8 cellular contexts compared by ENCODE assay signal in the genomic region with DNA sequence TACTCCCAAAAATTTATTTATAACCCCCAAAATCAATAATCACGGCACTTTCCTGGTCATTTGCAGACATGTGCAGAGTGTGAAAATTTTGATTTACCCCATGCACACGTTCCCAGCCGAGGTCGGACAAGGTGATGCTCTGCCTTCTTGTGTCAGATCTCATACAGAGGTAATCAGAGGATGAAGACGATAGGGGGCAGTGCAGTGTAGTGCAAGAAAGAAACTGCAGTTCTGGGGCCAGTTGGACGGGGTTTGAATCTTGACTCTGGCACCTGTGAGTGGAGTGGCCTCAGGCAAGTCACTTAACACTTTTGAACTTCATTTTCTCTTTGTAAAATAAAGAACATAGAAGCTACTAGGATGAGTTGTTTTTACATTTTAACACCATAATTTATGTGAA.
DNase-seq lines count a peak whose midpoint lies in the region; ATAC-seq and TF ChIP-seq lines count a peak whose summit lies in the region.

No MANE protein-coding gene starts in this region.

- no peak overlapping the region for H3K27ac Mint-ChIP-seq in activated CD4-positive, alpha-beta memory T cell treated with anti-CD3 and anti-CD28 coated beads, Interleukin-2, amount 10 ng/mL, durations not matched to agents 7 days and 5 days

- no peak for TF ChIP-seq POLR2A in NB4 (IDR thresholded peaks at IDR 0.05; ENCODE audit: extremely low read depth, insufficient read length)

- POLR2A ChIA-PET in activated CD4-positive, alpha-beta memory T cell treated with anti-CD3 and anti-CD28 coated beads, Interleukin-2, amount 10 ng/mL, durations not matched to agents 7 days and 5 days (lab: Charles Lee): no interaction called here

- no peaks in the 10 kb centered on the region for H3K4me1 Mint-ChIP-seq in activated CD4-positive, alpha-beta memory T cell treated with anti-CD3 and anti-CD28 coated beads, Interleukin-2, amount 10 ng/mL, durations not matched to agents 7 days and 5 days

- DNase-seq in Right ventricle myocardium superior (no peak), left cardiac atrium (no peak), NB4 (ENCODE audit: low read depth) (peak; percentile 59), foreskin fibroblast (peak; percentile 12 to 58), GF-D8 (lab: John Stamatoyannopoulos, UW) (no peak)
- DNase-seq in activated CD4-positive, alpha-beta memory T cell treated with anti-CD3 and anti-CD28 coated beads, Interleukin-2, amount 10 ng/mL, durations not matched to agents 7 days and 5 days: peak; percentile 40
- DNase-seq in stimulated activated CD4-positive, alpha-beta T cell treated with anti-CD3 and anti-CD28 coated beads, Interleukin-4, amount 100 ng/mL, for 1 hour: peak; percentile 1

- H3K36me3 Mint-ChIP-seq in activated CD4-positive, alpha-beta memory T cell treated with anti-CD3 and anti-CD28 coated beads, Interleukin-2, amount 10 ng/mL, durations not matched to agents 7 days and 5 days (ENCODE audit: low read depth): no peaks in the 10 kb centered on the region

- peak; percentile 56 for ATAC-seq in Right ventricle myocardium superior (ENCODE audit: poor library complexity)
- no peak for ATAC-seq in left cardiac atrium
- no peak for ATAC-seq in HG03571 (IDR thresholded peaks at IDR 0.05; ENCODE audit: unreplicated experiment)

- TF ChIP-seq CTCF in NB4 (IDR thresholded peaks at IDR 0.05; ENCODE audit: low read depth, low read length) (peak; percentile 59), foreskin fibroblast (IDR thresholded peaks at IDR 0.05; ENCODE audit: low read depth, low read length) (peak; percentile 43)

- no peak overlapping the region for H3K4me3 ChIP-seq in NB4 (ENCODE audit: low read depth, low read length)
- no peak overlapping the region for H3K4me3 ChIP-seq in foreskin fibroblast (ENCODE audit: low read depth in 1 of 2, low read length in 2 of 2)

- intact Hi-C loops in Right ventricle myocardium superior (cut with DNase I) (no loop called here), left cardiac atrium (cut with DNase I) (no loop called here)

- H3K27me3 Mint-ChIP-seq in activated CD4-positive, alpha-beta memory T cell treated with anti-CD3 and anti-CD28 coated beads, Interleukin-2, amount 10 ng/mL, durations not matched to agents 7 days and 5 days: peaks cover 7% of the 10 kb centered on the region

- H3K9me3 Mint-ChIP-seq in activated CD4-positive, alpha-beta memory T cell treated with anti-CD3 and anti-CD28 coated beads, Interleukin-2, amount 10 ng/mL, durations not matched to agents 7 days and 5 days: no peaks in the 10 kb centered on the region

- no peak overlapping the region for H3K4me3 Mint-ChIP-seq in activated CD4-positive, alpha-beta memory T cell treated with anti-CD3 and anti-CD28 coated beads, Interleukin-2, amount 10 ng/mL, durations not matched to agents 7 days and 5 days

- CTCF ChIA-PET in activated CD4-positive, alpha-beta memory T cell treated with anti-CD3 and anti-CD28 coated beads, Interleukin-2, amount 10 ng/mL, durations not matched to agents 7 days and 5 days (lab: Charles Lee): interaction anchor here (0.7 to 1.8 kb wide), 5 partner anchors 11 to 239 kb away, joined by 3 to 9 read pairs (median 6); partner anchors contain the start of genes NCBP2L and PRPS1

Comparison
In these comparisons a context has a peak if more than half of its experiments do, and no peak if none do; other contexts are left out.
1. DNase-seq: peak in NB4 (single experiment), activated CD4-positive, alpha-beta memory T cell treated with anti-CD3 and anti-CD28 coated beads, Interleukin-2, amount 10 ng/mL, durations not matched to agents 7 days and 5 days (single experiment), foreskin fibroblast (2 of 2) and stimulated activated CD4-positive, alpha-beta T cell treated with anti-CD3 and anti-CD28 coated beads, Interleukin-4, amount 100 ng/mL, for 1 hour (single experiment); none in Right ventricle myocardium superior (single experiment), left cardiac atrium (single experiment) and GF-D8 (single experiment).